10 cellular contexts compared by ENCODE assay signal in the genomic region with DNA sequence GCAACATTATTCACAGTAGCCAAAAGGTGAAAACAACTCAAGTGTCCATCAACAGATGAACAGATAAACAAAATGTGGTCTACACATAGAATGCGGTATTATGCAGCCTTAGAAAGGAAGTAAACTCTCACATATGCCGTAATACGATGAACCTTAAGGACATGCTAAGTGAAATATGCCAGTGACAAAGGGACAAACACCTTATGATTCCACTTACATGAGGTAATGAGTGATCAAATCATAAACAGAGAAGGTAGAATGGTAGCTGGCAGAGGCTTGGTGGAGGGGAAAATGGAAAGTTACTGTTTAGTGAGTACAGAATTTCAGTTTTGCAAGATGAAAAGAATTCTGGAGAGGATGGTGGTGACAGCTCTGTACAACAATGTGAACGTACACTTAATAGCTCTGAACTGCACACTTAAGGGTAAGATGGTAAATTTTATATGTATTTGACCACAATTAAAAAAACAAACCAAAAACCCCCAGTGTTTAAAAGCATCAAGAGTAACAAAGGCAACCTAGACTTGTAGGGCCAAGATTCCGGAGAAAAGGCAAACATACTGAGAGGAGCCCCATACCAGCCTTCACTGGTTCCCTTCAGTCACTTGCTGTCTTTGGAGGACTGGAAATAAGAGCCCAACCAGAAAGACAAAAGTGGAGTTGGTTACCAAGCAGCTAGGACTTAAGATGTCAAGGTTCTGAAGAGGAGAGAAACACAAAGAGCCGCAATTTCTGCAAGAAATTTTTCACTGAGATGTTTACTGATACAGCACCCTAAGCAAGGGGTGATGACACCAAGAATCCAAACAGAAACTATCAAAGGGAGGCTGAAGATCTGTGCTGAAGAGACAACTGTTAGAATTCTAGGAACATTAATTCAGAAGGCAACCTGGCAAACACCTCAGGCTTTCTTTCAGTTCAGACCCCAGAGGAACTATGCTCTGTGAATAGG.
DNase-seq lines count a peak whose midpoint lies in the region; FAIRE-seq and TF ChIP-seq lines count a peak whose summit lies in the region.
"Had no signal": no experiment of that assay in that cellular context is flagged by ENCODE, and none has a peak within 500 bp of the region (broad histone marks: within the 10 kb centered on the region; RNA-seq: fewer than 3 reads in every experiment).

No MANE protein-coding gene starts in this region.

- H3K4me3 Mint-ChIP-seq in activated naive CD4-positive, alpha-beta T cell treated with anti-CD3 and anti-CD28 coated beads, Interleukin-2, amount 10 ng/mL, durations not matched to agents 7 days and 5 days, result peak overlapping the region; percentile 17
- H3K4me3 Mint-ChIP-seq in chondrocyte (ENCODE audit: unreplicated experiment), result no peak overlapping the region

- no peak for TF ChIP-seq EP300 in transverse colon (IDR thresholded peaks at IDR 0.05; ENCODE audit: low read depth)

- CTCF ChIA-PET in activated naive CD4-positive, alpha-beta T cell treated with anti-CD3 and anti-CD28 coated beads, Interleukin-2, amount 10 ng/mL, durations not matched to agents 7 days and 5 days (lab: Charles Lee), result interaction anchor here (1.1 kb wide), 1 partner anchor 12 kb away, joined by 3 read pairs; no protein-coding TSS in a partner anchor

- peak; percentile 44 for FAIRE-seq in HTR-8/SVneo (lab: Jason Lieb, UNC)

- H3K4me1 ChIP-seq in transverse colon, result peaks cover 6 to 58% (median 19%) of the 10 kb centered on the region in 4 donors

- peak overlapping the region; percentile 86 for H3K27ac Mint-ChIP-seq in activated naive CD4-positive, alpha-beta T cell treated with anti-CD3 and anti-CD28 coated beads, Interleukin-2, amount 10 ng/mL, durations not matched to agents 7 days and 5 days
- H3K27ac Mint-ChIP-seq in chondrocyte (ENCODE audit: unreplicated experiment), result peak overlapping the region; percentile 25

- WGBS in transverse colon (ENCODE audit: low coverage in 1 of 2), 2 donors, result 58 to 64% methylated on average over 5 to 6 of the region's 6 CpGs

- no peaks in the 10 kb centered on the region for H3K9me3 Mint-ChIP-seq in activated naive CD4-positive, alpha-beta T cell treated with anti-CD3 and anti-CD28 coated beads, Interleukin-2, amount 10 ng/mL, durations not matched to agents 7 days and 5 days
- no peaks in the 10 kb centered on the region for H3K9me3 Mint-ChIP-seq in chondrocyte (ENCODE audit: low read depth)

- H3K36me3 Mint-ChIP-seq in activated naive CD4-positive, alpha-beta T cell treated with anti-CD3 and anti-CD28 coated beads, Interleukin-2, amount 10 ng/mL, durations not matched to agents 7 days and 5 days, result peaks cover 25% of the 10 kb centered on the region
- no peaks in the 10 kb centered on the region for H3K36me3 Mint-ChIP-seq in chondrocyte (ENCODE audit: low read depth)

- peaks cover 58% of the 10 kb centered on the region for H3K4me1 Mint-ChIP-seq in activated naive CD4-positive, alpha-beta T cell treated with anti-CD3 and anti-CD28 coated beads, Interleukin-2, amount 10 ng/mL, durations not matched to agents 7 days and 5 days
- peaks cover 71% of the 10 kb centered on the region for H3K4me1 Mint-ChIP-seq in chondrocyte (ENCODE audit: low read depth)

- in situ Hi-C loops in transverse colon (cut with MboI; ENCODE audit: low pct_ligation_motif_present in 1 of 4, low pct_unique_long_range_greater_than_20kb in 1 of 4, low sequenced_read_pairs in 3 of 4), result no loop called here

- H3K27me3 ChIP-seq in transverse colon, result no peaks in the 10 kb centered on the region

- H3K36me3 ChIP-seq in transverse colon, result no peaks in the 10 kb centered on the region

- no peak for DNase-seq in activated naive CD4-positive, alpha-beta T cell treated with anti-CD3 and anti-CD28 coated beads, Interleukin-2, amount 10 ng/mL, durations not matched to agents 7 days and 5 days
- DNase-seq in activated naive CD4-positive, alpha-beta T cell (lab: John Stamatoyannopoulos, UW), result no peak
- DNase-seq in HTR-8/SVneo (ENCODE audit: insufficient read length, low spot score), result no peak
- DNase-seq in chondrocyte (ENCODE audit: low spot score), result no peak
- no peak for DNase-seq in transverse colon
- no peak for DNase-seq in COLO829 (ENCODE audit: low spot score)
- no peak for DNase-seq in NCI-H524 treated with DMSO at 0.1 percent for 48 hours (lab: John Stamatoyannopoulos, UW)
- DNase-seq in RKO (ENCODE audit: low spot score), result no peak
- DNase-seq: stimulated activated CD4-positive, alpha-beta T cell treated with anti-CD3 and anti-CD28 coated beads, Interleukin-4, amount 100 ng/mL, for 4 hours had no signal

- peak; percentile 12 for TF ChIP-seq POLR2A in transverse colon (IDR thresholded peaks at IDR 0.05)

- intact Hi-C loops in transverse colon (cut with DNase I; ENCODE audit: low total_unique reads), result no loop called here

- TF ChIP-seq CTCF in chondrocyte (IDR thresholded peaks at IDR 0.05), result no peak
- no peak for TF ChIP-seq CTCF in transverse colon (IDR thresholded peaks at IDR 0.05)

- H3K4me3 ChIP-seq in transverse colon, result no peak overlapping the region

- H3K9me3 ChIP-seq in transverse colon, result no peaks in the 10 kb centered on the region

- peak overlapping the region in 2 of 4 donors; percentile 21 to 42 for H3K27ac ChIP-seq in transverse colon
- H3K27ac ChIP-seq: C4-2B had no signal

- no peaks in the 10 kb centered on the region for H3K27me3 Mint-ChIP-seq in activated naive CD4-positive, alpha-beta T cell treated with anti-CD3 and anti-CD28 coated beads, Interleukin-2, amount 10 ng/mL, durations not matched to agents 7 days and 5 days
- no peaks in the 10 kb centered on the region for H3K27me3 Mint-ChIP-seq in chondrocyte (ENCODE audit: low read depth)
